In genomic region chr7:1545417-1546246, GRCh38 we compare ENCODE assay signal across 20 cellular contexts. TPM values are rescaled to one million over a fixed set of nuclear protein-coding genes. Genes with fewer than 3 reads are reported as not detected.
DNase-seq lines count a peak whose midpoint lies in the region; ATAC-seq, FAIRE-seq and TF ChIP-seq lines count a peak whose summit lies in the region.
"Had no signal": no experiment of that assay in that cellular context is flagged by ENCODE, and none has a peak within 500 bp of the region (broad histone marks: within the 10 kb centered on the region; RNA-seq: fewer than 3 reads in every experiment).

No MANE protein-coding gene starts in this region.

- no peaks in the 10 kb centered on the region for H3K79me2 ChIP-seq in PC-3 (ENCODE audit: low read length)

- no peak for TF ChIP-seq CTCF in right atrium auricular region (IDR thresholded peaks at IDR 0.05)
- peak; percentile 50; the same call in 1 of the 2 replicates for TF ChIP-seq CTCF in PC-3 (conservative IDR thresholded peaks at IDR 0.05; ENCODE audit: low read depth, low read length)

- H3K36me3 ChIP-seq in right atrium auricular region (peaks cover 39% of the 10 kb centered on the region), PC-3 (ENCODE audit: low read depth, low read length) (no peaks in the 10 kb centered on the region)

- no peaks in the 10 kb centered on the region for H3K9me3 ChIP-seq in right atrium auricular region
- H3K9me3 ChIP-seq in PC-3 (ENCODE audit: low read length) = no peaks in the 10 kb centered on the region
- H3K9me3 ChIP-seq: ascending aorta, Peyer's patch had no signal

- no peak overlapping the region for H3K9ac ChIP-seq in PC-3 (ENCODE audit: low read length)

- H3K27me3 ChIP-seq in right atrium auricular region = no peaks in the 10 kb centered on the region
- no peaks in the 10 kb centered on the region for H3K27me3 ChIP-seq in PC-3 (ENCODE audit: low read length)
- H3K27me3 ChIP-seq: ascending aorta, Peyer's patch had no signal

- H3K4me3 ChIP-seq in right atrium auricular region (no peak overlapping the region), PC-3 (ENCODE audit: low read length) (no peak overlapping the region)
- H3K4me3 ChIP-seq: ascending aorta, Peyer's patch had no signal

- ATAC-seq in left ventricle myocardium superior = peak; percentile 4
- ATAC-seq in PC-3 = no peak
- peak; percentile 36 for ATAC-seq in left colon
- no peak for ATAC-seq in HG03354 (IDR thresholded peaks at IDR 0.05; ENCODE audit: poor library complexity, severe bottlenecking, unreplicated experiment)

- CTCF ChIA-PET in PC-3 (lab: Charles Lee) = no interaction called here

- H2AFZ ChIP-seq in PC-3 (ENCODE audit: low read length) = no peak overlapping the region

- no peaks in the 10 kb centered on the region for H3F3A ChIP-seq in PC-3 (ENCODE audit: low read length, unreplicated experiment)

- DNase-seq in left ventricle myocardium superior (no peak), right atrium auricular region (ENCODE audit: low spot score) (no peak), PC-3 (no peak), left colon (no peak), urothelium cell line (ENCODE audit: low spot score) (no peak), hypothalamus (lab: John Stamatoyannopoulos, UW) (no peak), RPMI8226 (no peak)
- DNase-seq: ACHN; activated CD4-positive, alpha-beta T cell treated with anti-CD3 and anti-CD28 coated beads, Interleukin-2, amount 50 U/mL, for 1 hour; activated naive CD4-positive, alpha-beta T cell treated with Interleukin-2 at 50 U/mL for 16 hours; CD4-positive, alpha-beta T cell; HCEC 1CT; NCI-H1417; NCI-H748 treated with DMSO at 0.1 percent for 48 hours; Peyer's patch; stimulated activated naive CD4-positive, alpha-beta T cell treated with Interleukin-2 at 50 U/mL for 16 hours had no signal

- no peaks in the 10 kb centered on the region for H4K20me1 ChIP-seq in PC-3 (ENCODE audit: low read length)

- no peak overlapping the region for H3K4me2 ChIP-seq in PC-3 (ENCODE audit: low read length)

- no peak overlapping the region for H3K27ac ChIP-seq in right atrium auricular region
- H3K27ac ChIP-seq in PC-3 (ENCODE audit: low read length) = no peak overlapping the region
- H3K27ac ChIP-seq: ascending aorta, Peyer's patch had no signal

- intact Hi-C loops in left ventricle myocardium superior (cut with micrococcal nuclease) = no loop called here
- intact Hi-C loops in PC-3 (cut with micrococcal nuclease) = no loop called here
- intact Hi-C loops in left colon (cut with DNase I, micrococcal nuclease) = no loop called here

- no peaks in the 10 kb centered on the region for H3K9me2 ChIP-seq in PC-3 (replicated peaks; ENCODE audit: low read length)

- peak; percentile 74 for FAIRE-seq in urothelium cell line (lab: Jason Lieb, UNC)
- FAIRE-seq: keratinocyte had no signal

- BruUV-seq in PC-3 (replicated peaks; lab: Mats Ljungman, UMichigan) = no TSS peak

- peaks cover 0 to 5% of the 10 kb centered on the region in 2 donors for H3K4me1 ChIP-seq in right atrium auricular region
- no peaks in the 10 kb centered on the region for H3K4me1 ChIP-seq in PC-3 (ENCODE audit: insufficient read depth, low read length)
- H3K4me1 ChIP-seq: ascending aorta had no signal

- POLR2A ChIA-PET in PC-3 (lab: Charles Lee; ENCODE audit: unreplicated experiment) = interaction anchor here (1.0 kb wide), 1 partner anchor 10 kb away, joined by 3 read pairs; no protein-coding TSS in a partner anchor

RNA-seq across cellular contexts. Expression of gene TMEM184A, which starts 10.4 kb away (rescaled TPM):
- total RNA-seq in left ventricle myocardium superior = 0.22 TPM
- under 1 TPM in 1 of 2 donors, not detected in 1; 0.28 TPM for total RNA-seq in right atrium auricular region
- 23.1 and 31.3 TPM in 2 replicates for total RNA-seq in PC-3 (2014; rRNA removed)
- 10 to 100 TPM; 57.6 to 58.3 TPM for total RNA-seq in left colon
- total RNA-seq: ascending aorta, neural crest cell had no signal

RNA-seq across cellular contexts. Expression of gene MAFK, which starts 15.1 kb away (rescaled TPM):
- total RNA-seq in left ventricle myocardium superior = 47.2 TPM
- total RNA-seq in right atrium auricular region = 10 to 100 TPM; 29.6 to 70.9 TPM
- total RNA-seq in PC-3 (2014; rRNA removed) = 61.6 and 83.3 TPM in 2 replicates
- total RNA-seq in left colon = 10 to 100 TPM; 42.9 to 45.8 TPM

RNA-seq across cellular contexts. Expression of gene PSMG3, which starts 24.2 kb away (rescaled TPM):
- total RNA-seq in left ventricle myocardium superior (11.8 TPM), right atrium auricular region (10 to 100 TPM; 21.5 to 22.3 TPM), PC-3 (2014; rRNA removed) (133 and 171 TPM in 2 replicates), left colon (10 to 100 TPM; 29.3 to 35.0 TPM)

RNA-seq across cellular contexts. Expression of gene INTS1, which starts 41.4 kb away (rescaled TPM):
- 32.0 TPM for total RNA-seq in left ventricle myocardium superior
- 10 to 100 TPM; 29.0 to 47.0 TPM for total RNA-seq in right atrium auricular region
- total RNA-seq in PC-3 (2014; rRNA removed) = 62.9 and 92.6 TPM in 2 replicates
- total RNA-seq in left colon = 10 to 100 TPM; 67.7 to 67.8 TPM

Comparison
In these comparisons a context has a peak if more than half of its experiments do, and no peak if none do; other contexts are left out.
1. ATAC-seq: peak in left ventricle myocardium superior (single experiment) and left colon (single experiment); none in PC-3 (single experiment) and HG03354 (single experiment).
2. RNA of gene TMEM184A, which starts 10.4 kb away (total RNA-seq): 57.6 to 58.3 TPM in left colon and 23.1 to 31.3 TPM in PC-3; 0.28 TPM in right atrium auricular region and 0.22 TPM in left ventricle myocardium superior (single experiment); every median in the first group is over 10 times any median in the second.